1 cellular context compared by ENCODE assay signal in the genomic region with DNA sequence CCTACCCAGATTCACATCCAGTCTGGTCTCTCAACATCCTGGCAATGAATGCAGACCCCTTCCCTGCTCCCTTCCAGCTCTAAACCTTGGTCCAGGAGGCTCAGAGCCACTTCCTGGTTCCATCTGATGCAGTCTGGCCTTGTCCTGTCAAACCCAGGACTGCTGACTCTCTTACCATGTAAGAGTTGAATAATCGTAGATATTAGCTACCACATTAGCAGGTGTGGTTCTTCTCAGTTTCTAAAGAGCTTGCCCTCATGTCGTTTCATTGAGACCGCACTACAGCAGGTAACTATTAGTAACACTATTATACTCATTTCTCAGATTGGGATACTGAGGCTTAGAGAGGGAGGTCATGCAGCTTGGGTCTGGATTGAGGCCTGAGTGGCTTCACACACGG.
TF ChIP-seq lines count a peak whose summit lies in the region.

No MANE protein-coding gene starts in this region.

TF ChIP-seq in IMR-90, 13 proteins besides CTCF, POLR2A, EP300 and RAD21:
- TF ChIP-seq CEBPB (IDR thresholded peaks at IDR 0.05; ENCODE audit: low read depth, low read length), result no peak
- no peak for TF ChIP-seq SMC3 (IDR thresholded peaks at IDR 0.05; ENCODE audit: low read depth, low read length)
- TF ChIP-seq RFX5 (IDR thresholded peaks at IDR 0.05; ENCODE audit: low read depth, low read length), result no peak
- no peak for TF ChIP-seq USF2 (IDR thresholded peaks at IDR 0.05; ENCODE audit: low read depth, low read length)
- TF ChIP-seq CHD1 (IDR thresholded peaks at IDR 0.05; ENCODE audit: low read depth, low read length), result no peak
- no peak for TF ChIP-seq MAZ (IDR thresholded peaks at IDR 0.05; ENCODE audit: borderline replicate concordance, low read depth, low read length)
- TF ChIP-seq BHLHE40 (IDR thresholded peaks at IDR 0.05; ENCODE audit: low read depth, low read length), result no peak
- TF ChIP-seq NFE2L2 (IDR thresholded peaks at IDR 0.05; ENCODE audit: low read depth, low read length), result no peak
- no peak for TF ChIP-seq MAFK (IDR thresholded peaks at IDR 0.05; ENCODE audit: low read depth, low read length)
- TF ChIP-seq FOS (IDR thresholded peaks at IDR 0.05; ENCODE audit: low read depth, low read length), result no peak
- TF ChIP-seq, protein P1, sequence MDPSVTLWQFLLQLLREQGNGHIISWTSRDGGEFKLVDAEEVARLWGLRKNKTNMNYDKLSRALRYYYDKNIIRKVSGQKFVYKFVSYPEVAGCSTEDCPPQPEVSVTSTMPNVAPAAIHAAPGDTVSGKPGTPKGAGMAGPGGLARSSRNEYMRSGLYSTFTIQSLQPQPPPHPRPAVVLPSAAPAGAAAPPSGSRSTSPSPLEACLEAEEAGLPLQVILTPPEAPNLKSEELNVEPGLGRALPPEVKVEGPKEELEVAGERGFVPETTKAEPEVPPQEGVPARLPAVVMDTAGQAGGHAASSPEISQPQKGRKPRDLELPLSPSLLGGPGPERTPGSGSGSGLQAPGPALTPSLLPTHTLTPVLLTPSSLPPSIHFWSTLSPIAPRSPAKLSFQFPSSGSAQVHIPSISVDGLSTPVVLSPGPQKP (IDR thresholded peaks at IDR 0.05; ENCODE audit: borderline replicate concordance, low read depth, low read length), result no peak
- no peak for TF ChIP-seq RCOR1 (IDR thresholded peaks at IDR 0.05; ENCODE audit: insufficient replicate concordance, low read length)
- no peak for TF ChIP-seq MXI1 (IDR thresholded peaks at IDR 0.05; ENCODE audit: borderline replicate concordance, low read depth, low read length)
